In the genomic region with DNA sequence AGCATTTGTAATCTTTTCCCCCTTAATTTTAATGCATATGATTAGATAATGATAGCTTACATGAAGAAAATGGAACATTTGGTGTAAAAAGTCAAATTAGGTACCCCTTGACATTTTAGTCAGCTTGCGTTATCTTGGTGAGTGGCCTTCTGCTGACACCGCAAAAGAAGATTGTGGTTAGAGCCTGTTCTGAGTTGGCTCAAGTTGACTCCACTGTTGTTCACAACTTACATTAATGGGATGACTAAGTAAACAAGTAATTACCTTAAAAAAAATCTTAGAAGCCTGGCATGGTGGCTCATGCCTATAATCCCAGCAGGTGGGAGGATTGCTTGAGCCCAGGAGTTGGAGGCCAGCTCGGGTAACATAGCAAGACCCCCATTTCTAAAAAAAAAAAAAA, we compare ENCODE assay signal across 1 cellular context.
A peak's percentile ranks its signal among the peaks of the same experiment; 100 is the strongest.
TF ChIP-seq lines count a peak whose summit lies in the region.

No MANE protein-coding gene starts in this region.

TF ChIP-seq in K562, 482 proteins besides CTCF, POLR2A, EP300 and RAD21:
- TF ChIP-seq ZNF316 (IDR thresholded peaks at IDR 0.05): peak; percentile 18; the same call in 1 of the 2 replicates
- TF ChIP-seq, protein P1, sequence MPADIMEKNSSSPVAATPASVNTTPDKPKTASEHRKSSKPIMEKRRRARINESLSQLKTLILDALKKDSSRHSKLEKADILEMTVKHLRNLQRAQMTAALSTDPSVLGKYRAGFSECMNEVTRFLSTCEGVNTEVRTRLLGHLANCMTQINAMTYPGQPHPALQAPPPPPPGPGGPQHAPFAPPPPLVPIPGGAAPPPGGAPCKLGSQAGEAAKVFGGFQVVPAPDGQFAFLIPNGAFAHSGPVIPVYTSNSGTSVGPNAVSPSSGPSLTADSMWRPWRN (IDR thresholded peaks at IDR 0.05; ENCODE audit: low read depth): no peak
